25 cellular contexts compared by ENCODE assay signal in genomic region chr1:21754583-21754982, GRCh38. TPM values are rescaled to one million over a fixed set of nuclear protein-coding genes. Genes with fewer than 3 reads are reported as not detected.
DNase-seq lines count a peak whose midpoint lies in the region; FAIRE-seq and TF ChIP-seq lines count a peak whose summit lies in the region.
"Had no signal": no experiment of that assay in that cellular context is flagged by ENCODE, and none has a peak within 500 bp of the region (broad histone marks: within the 10 kb centered on the region; RNA-seq: fewer than 3 reads in every experiment).

No MANE protein-coding gene starts in this region.

- BruUV-seq in A673 (replicated peaks; lab: Mats Ljungman, UMichigan) (TSS peak; percentile 10), OCI-LY7 (replicated peaks; lab: Mats Ljungman, UMichigan) (TSS peak; percentile 25)

- TF ChIP-seq POLR2A in adrenal gland (IDR thresholded peaks at IDR 0.05): no peak
- TF ChIP-seq POLR2A in tibial nerve (IDR thresholded peaks at IDR 0.05): no peak

- no peaks in the 10 kb centered on the region for H3K4me1 Mint-ChIP-seq in nephron progenitor cell

- WGBS in adrenal gland, 4 donors: 70 to 74% (median 71%) methylated on average over 3 of the region's 3 CpGs
- WGBS in tibial nerve, 2 donors: 91 to 93% methylated on average over 3 of the region's 3 CpGs

- intact Hi-C loops in A673 (cut with micrococcal nuclease; ENCODE audit: unreplicated experiment): no loop called here
- intact Hi-C loops in OCI-LY7 (cut with micrococcal nuclease; ENCODE audit: unreplicated experiment): no loop called here
- intact Hi-C loops in adrenal gland (cut with DNase I): no loop called here

- FAIRE-seq in HTR-8/SVneo (lab: Jason Lieb, UNC): no peak
- FAIRE-seq: GM12891 had no signal

- POLR2A ChIA-PET in A673 (lab: Charles Lee; ENCODE audit: low non-redundant PET) (no interaction called here), OCI-LY7 (lab: Charles Lee) (no interaction called here)

- H3K4me3 ChIP-seq in A673 (ENCODE audit: low read depth, low read length, poor library complexity, severe bottlenecking) (no peak overlapping the region), OCI-LY7 (ENCODE audit: low read depth, low read length, poor library complexity, severe bottlenecking) (no peak overlapping the region), adrenal gland (no peak overlapping the region), tibial nerve (no peak overlapping the region)
- H3K4me3 ChIP-seq: SJSA1 had no signal

- H3K36me3 Mint-ChIP-seq in nephron progenitor cell (ENCODE audit: low read depth): peaks cover 39% of the 10 kb centered on the region

- H3K9me3 ChIP-seq in A673 (ENCODE audit: low read depth, low read length, poor library complexity, severe bottlenecking) (no peaks in the 10 kb centered on the region), OCI-LY7 (ENCODE audit: low read length) (no peaks in the 10 kb centered on the region), adrenal gland (replicated peaks in 1 of 3) (no peaks in the 10 kb centered on the region), tibial nerve (no peaks in the 10 kb centered on the region)
- H3K9me3 ChIP-seq: SJSA1 had no signal

- TF ChIP-seq EP300 in tibial nerve (IDR thresholded peaks at IDR 0.05): no peak

- H3K27ac ChIP-seq in A673 (ENCODE audit: low read depth, low read length, poor library complexity, severe bottlenecking) (no peak overlapping the region), OCI-LY7 (ENCODE audit: low read depth, low read length, poor library complexity, severe bottlenecking) (no peak overlapping the region), adrenal gland (peak overlapping the region; percentile 15 to 66 (median 32)), tibial nerve (no peak overlapping the region)
- H3K27ac ChIP-seq: C4-2B, KMS-11, SJSA1 had no signal

- no peaks in the 10 kb centered on the region for H3K9me2 ChIP-seq in OCI-LY7 (ENCODE audit: insufficient read depth, low read length)

- H3K27me3 Mint-ChIP-seq in nephron progenitor cell (ENCODE audit: low read depth, poor library complexity): no peaks in the 10 kb centered on the region

- H3K79me2 ChIP-seq in OCI-LY7 (ENCODE audit: insufficient read depth, low read depth, low read length): peaks cover 37% of the 10 kb centered on the region

- H3K4me2 ChIP-seq in OCI-LY7 (ENCODE audit: low read length): no peak overlapping the region
- H3K4me2 ChIP-seq: KMS-11 had no signal

- TF ChIP-seq CTCF in A673 (conservative IDR thresholded peaks at IDR 0.05; ENCODE audit: low read depth, low read length) (no peak), OCI-LY7 (conservative IDR thresholded peaks at IDR 0.05; ENCODE audit: low read length) (no peak), adrenal gland (IDR thresholded peaks at IDR 0.05) (no peak), nephron progenitor cell (IDR thresholded peaks at IDR 0.05) (no peak), tibial nerve (IDR thresholded peaks at IDR 0.05) (no peak)

- H3K36me3 ChIP-seq in A673 (ENCODE audit: insufficient read depth, low read length, poor library complexity, severe bottlenecking) (peaks cover 49% of the 10 kb centered on the region), OCI-LY7 (ENCODE audit: insufficient read depth, low read length) (peaks cover 78% of the 10 kb centered on the region), adrenal gland (replicated peaks in 1 of 2) (peaks cover 0 to 60% of the 10 kb centered on the region in 2 donors), tibial nerve (peaks cover 0 to 70% (median 19%) of the 10 kb centered on the region in 3 donors)

- peaks cover 12% of the 10 kb centered on the region; the same call in 1 of the 2 replicates for H4K20me1 ChIP-seq in OCI-LY7 (ENCODE audit: insufficient read depth, low read length)

- no peak overlapping the region for H3K4me3 Mint-ChIP-seq in nephron progenitor cell
- H3K4me3 Mint-ChIP-seq: HFFc6 had no signal

- CTCF ChIA-PET in A673 (lab: Charles Lee): no interaction called here
- CTCF ChIA-PET in OCI-LY7 (lab: Charles Lee; ENCODE audit: unreplicated experiment): no interaction called here

- no peaks in the 10 kb centered on the region for H3K9me3 Mint-ChIP-seq in nephron progenitor cell
- H3K9me3 Mint-ChIP-seq: HFFc6 had no signal

- H2AFZ ChIP-seq in OCI-LY7 (ENCODE audit: low read length): no peak overlapping the region

- DNase-seq in A673 (ENCODE audit: low spot score) (no peak), OCI-LY7 (ENCODE audit: low spot score) (no peak), adrenal gland (peak in 1 of 7 donors; percentile 38), nephron progenitor cell (no peak), HTR-8/SVneo (ENCODE audit: insufficient read length, low spot score) (no peak), tibial nerve (ENCODE audit: low spot score in 2 of 2) (no peak), NCI-H1105 treated with DMSO at 0.1 percent for 48 hours (lab: John Stamatoyannopoulos, UW) (no peak), medulla oblongata (ENCODE audit: extremely low spot score) (no peak)
- DNase-seq: DMS79 treated with DMSO at 0.1 percent for 48 hours, H7, HFFc6, NCI-H1417, NCI-H1694 treated with DMSO at 0.1 percent for 48 hours, NCI-H2081 treated with DMSO at 0.1 percent for 48 hours, NCI-H2171 treated with DMSO at 0.1 percent for 48 hours, NCI-H524 treated with DMSO at 0.1 percent for 48 hours, NCI-H82, OCI-M1 had no signal

- H3K4me1 ChIP-seq in A673 (ENCODE audit: insufficient read depth, low read length, poor library complexity, severe bottlenecking) (no peaks in the 10 kb centered on the region), OCI-LY7 (ENCODE audit: insufficient read depth, low read length, poor library complexity, severe bottlenecking) (peaks cover 4% of the 10 kb centered on the region), adrenal gland (replicated peaks in 1 of 2) (peaks cover 13 to 21% of the 10 kb centered on the region in 2 donors), tibial nerve (peaks cover 0 to 10% (median 3%) of the 10 kb centered on the region in 4 donors)
- H3K4me1 ChIP-seq: SJSA1 had no signal

- H3K27me3 ChIP-seq in A673 (replicated peaks; ENCODE audit: insufficient read depth, low read depth, low read length, poor library complexity) (no peaks in the 10 kb centered on the region), adrenal gland (no peaks in the 10 kb centered on the region), tibial nerve (no peaks in the 10 kb centered on the region)
- H3K27me3 ChIP-seq: SJSA1 had no signal

- peak overlapping the region; percentile 54 for H3K27ac Mint-ChIP-seq in nephron progenitor cell
- H3K27ac Mint-ChIP-seq: HFFc6 had no signal

RNA-seq across cellular contexts. Expression of gene USP48, which starts 28.4 kb away (rescaled TPM):
- total RNA-seq in A673 (2021) (74.1 and 74.6 TPM in 2 replicates), OCI-LY7 (2022) (95.7 and 98.3 TPM in 2 replicates), adrenal gland (100 to 1,000 TPM in 5 of 8 donors, 10 to 100 TPM in 3; 35.9 to 156 (median 112) TPM), tibial nerve (10 to 100 TPM; 51.1 to 65.9 (median 58.7) TPM)
- 45.0 and 56.0 TPM in 2 replicates for total RNA-seq in OCI-LY7 (2014; rRNA removed; shearing (Covaris generic))
- 10 to 100 TPM; 47.5 to 95.8 (median 56.9) TPM for polyA plus RNA-seq in adrenal gland

RNA-seq across cellular contexts. Expression of gene LDLRAD2, which starts 57.5 kb away (rescaled TPM):
- total RNA-seq in A673 (2021) (not detected in 2 replicates), OCI-LY7 (2022) (not detected in 2 replicates), adrenal gland (1 to 10 TPM in 4 of 8 donors, under 1 TPM in 3, not detected in 1; 0.35 to 1.7 (median 1.1) TPM), tibial nerve (under 1 TPM in 1 of 4 donors, not detected in 3; 0.60 TPM)
- total RNA-seq in OCI-LY7 (2014; rRNA removed; shearing (Covaris generic)): not detected in 2 replicates
- polyA plus RNA-seq in adrenal gland: 1 to 10 TPM in 2 of 3 donors, under 1 TPM in 1; 0.16 to 9.4 (median 5.4) TPM
- total RNA-seq: A172, HT1080, Right ventricle myocardium inferior, SJSA1 had no signal

Comparison
In these comparisons a context has a peak if more than half of its experiments do, and no peak if none do; other contexts are left out.
1. H3K27ac ChIP-seq: peak in adrenal gland (5 of 5); none in A673 (single experiment), OCI-LY7 (single experiment) and tibial nerve (0 of 4).